In the genomic region with DNA sequence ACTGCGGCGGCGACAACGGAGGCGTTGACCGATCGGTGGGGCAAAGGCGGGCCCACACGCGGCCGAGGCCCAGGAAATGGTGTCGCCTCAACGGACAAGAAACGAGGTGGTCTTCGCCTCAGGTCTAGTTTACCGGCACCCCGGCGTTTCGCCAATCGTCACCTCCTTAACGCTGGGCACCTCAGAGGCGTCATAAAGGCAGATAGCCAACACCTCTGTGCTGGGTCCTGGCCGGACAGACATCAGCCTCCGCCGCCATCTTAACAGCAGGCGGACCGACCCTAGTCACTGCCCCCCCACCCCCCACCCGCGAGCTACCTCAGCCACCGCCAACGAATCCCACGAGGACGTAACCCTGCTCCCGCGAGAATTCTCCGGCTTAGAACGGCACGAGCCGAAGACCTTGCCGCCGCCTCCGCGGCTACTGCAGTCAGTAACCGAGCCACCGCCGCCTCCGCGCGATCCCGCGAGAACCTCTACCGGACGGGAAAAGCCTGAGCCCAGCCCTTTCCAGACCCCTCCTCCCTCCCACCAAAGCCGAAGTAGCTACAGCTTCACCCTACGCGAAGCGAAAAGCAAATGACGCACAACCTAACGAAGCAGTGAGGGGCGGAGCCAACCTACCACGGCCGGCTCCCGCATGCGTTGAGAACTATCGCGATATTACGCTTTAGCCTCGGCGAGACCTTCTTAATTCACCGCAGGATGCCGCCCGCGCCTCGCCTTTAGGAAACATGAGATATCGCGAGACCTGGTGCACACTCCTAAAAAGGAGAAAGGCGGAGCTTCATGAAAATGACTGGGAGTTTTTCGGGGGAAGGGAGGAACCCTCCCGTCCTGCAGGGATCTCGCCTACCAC, we compare ENCODE assay signal across 1 cellular context.
TF ChIP-seq lines count a peak whose summit lies in the region.

No MANE protein-coding gene starts in this region.

TF ChIP-seq in HepG2, 621 proteins besides CTCF, POLR2A, EP300 and RAD21 (continued from another document):
- TF ChIP-seq CREB1 (IDR thresholded peaks at IDR 0.05) = peak; percentile 26; the same call in 1 of the 2 replicates
- peak; percentile 72; the same call in 1 of the 2 replicates for TF ChIP-seq CREB1 (CRISPR knock-in tag; IDR thresholded peaks at IDR 0.05)
- TF ChIP-seq ZNF251 (CRISPR knock-in tag; IDR thresholded peaks at IDR 0.05) = no peak
- no peak for TF ChIP-seq CBX5 (CRISPR knock-in tag; IDR thresholded peaks at IDR 0.05; ENCODE audit: borderline replicate concordance)
- TF ChIP-seq, protein P1, sequence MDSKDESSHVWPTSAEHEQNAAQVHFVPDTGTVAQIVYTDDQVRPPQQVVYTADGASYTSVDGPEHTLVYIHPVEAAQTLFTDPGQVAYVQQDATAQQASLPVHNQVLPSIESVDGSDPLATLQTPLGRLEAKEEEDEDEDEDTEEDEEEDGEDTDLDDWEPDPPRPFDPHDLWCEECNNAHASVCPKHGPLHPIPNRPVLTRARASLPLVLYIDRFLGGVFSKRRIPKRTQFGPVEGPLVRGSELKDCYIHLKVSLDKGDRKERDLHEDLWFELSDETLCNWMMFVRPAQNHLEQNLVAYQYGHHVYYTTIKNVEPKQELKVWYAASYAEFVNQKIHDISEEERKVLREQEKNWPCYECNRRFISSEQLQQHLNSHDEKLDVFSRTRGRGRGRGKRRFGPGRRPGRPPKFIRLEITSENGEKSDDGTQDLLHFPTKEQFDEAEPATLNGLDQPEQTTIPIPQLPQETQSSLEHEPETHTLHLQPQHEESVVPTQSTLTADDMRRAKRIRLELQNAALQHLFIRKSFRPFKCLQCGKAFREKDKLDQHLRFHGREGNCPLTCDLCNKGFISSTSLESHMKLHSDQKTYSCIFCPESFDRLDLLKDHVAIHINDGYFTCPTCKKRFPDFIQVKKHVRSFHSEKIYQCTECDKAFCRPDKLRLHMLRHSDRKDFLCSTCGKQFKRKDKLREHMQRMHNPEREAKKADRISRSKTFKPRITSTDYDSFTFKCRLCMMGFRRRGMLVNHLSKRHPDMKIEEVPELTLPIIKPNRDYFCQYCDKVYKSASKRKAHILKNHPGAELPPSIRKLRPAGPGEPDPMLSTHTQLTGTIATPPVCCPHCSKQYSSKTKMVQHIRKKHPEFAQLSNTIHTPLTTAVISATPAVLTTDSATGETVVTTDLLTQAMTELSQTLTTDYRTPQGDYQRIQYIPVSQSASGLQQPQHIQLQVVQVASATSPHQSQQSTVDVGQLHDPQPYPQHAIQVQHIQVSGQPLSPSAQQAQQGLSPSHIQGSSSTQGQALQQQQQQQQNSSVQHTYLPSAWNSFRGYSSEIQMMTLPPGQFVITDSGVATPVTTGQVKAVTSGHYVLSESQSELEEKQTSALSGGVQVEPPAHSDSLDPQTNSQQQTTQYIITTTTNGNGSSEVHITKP (CRISPR knock-in tag; IDR thresholded peaks at IDR 0.05; ENCODE audit: low read depth) = no peak
- peak; percentile 26; the same call in 1 of the 2 replicates for TF ChIP-seq KDM5B (CRISPR knock-in tag; IDR thresholded peaks at IDR 0.05; ENCODE audit: borderline replicate concordance)
- no peak for TF ChIP-seq MIER2 (CRISPR knock-in tag; IDR thresholded peaks at IDR 0.05)
- TF ChIP-seq, protein P2, sequence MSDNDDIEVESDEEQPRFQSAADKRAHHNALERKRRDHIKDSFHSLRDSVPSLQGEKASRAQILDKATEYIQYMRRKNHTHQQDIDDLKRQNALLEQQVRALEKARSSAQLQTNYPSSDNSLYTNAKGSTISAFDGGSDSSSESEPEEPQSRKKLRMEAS (IDR thresholded peaks at IDR 0.05) = no peak; the same call in 1 of the 2 replicates
- TF ChIP-seq ZBTB21 (CRISPR knock-in tag; IDR thresholded peaks at IDR 0.05) = peak; percentile 75
- TF ChIP-seq JARID2 (CRISPR knock-in tag; IDR thresholded peaks at IDR 0.05; ENCODE audit: insufficient replicate concordance) = no peak
- TF ChIP-seq GABPB1 (CRISPR knock-in tag; IDR thresholded peaks at IDR 0.05) = peak; percentile 9; the same call in 1 of the 2 replicates
- TF ChIP-seq ZNF3 (CRISPR knock-in tag; IDR thresholded peaks at IDR 0.05) = no peak
- 0 out of 2 replicates have a peak, but pooled peaks have one; percentile 5 for TF ChIP-seq SAP130 (CRISPR knock-in tag; IDR thresholded peaks at IDR 0.05; ENCODE audit: low read depth)
- no peak for TF ChIP-seq ZNF605 (CRISPR knock-in tag; IDR thresholded peaks at IDR 0.05)
- 0 out of 2 replicates have a peak, but pooled peaks have one; percentile 44 for TF ChIP-seq ZFP82 (CRISPR knock-in tag; IDR thresholded peaks at IDR 0.05; ENCODE audit: borderline replicate concordance)
